In genomic region chr4:145937021-145937861, GRCh38 we compare ENCODE assay signal across 1 cellular context.
TF ChIP-seq lines count a peak whose summit lies in the region.

No MANE protein-coding gene starts in this region.

TF ChIP-seq in K562, 482 proteins besides CTCF, POLR2A, EP300 and RAD21 (continued from another document):
- TF ChIP-seq ZBTB11 (CRISPR knock-in tag; IDR thresholded peaks at IDR 0.05) (no peak), ZHX1 (conservative IDR thresholded peaks at IDR 0.05; ENCODE audit: low read length) (no peak), KLF6 (CRISPR knock-in tag; IDR thresholded peaks at IDR 0.05; ENCODE audit: borderline replicate concordance) (no peak), NFE2 (IDR thresholded peaks at IDR 0.05; ENCODE audit: low read depth) (no peak)
TF ChIP-seq in K562: peak in this region for 0.
